ENCODE assay signal across 18 cellular contexts in genomic region chr9:127117801-127118200, GRCh38. TPM values are rescaled to one million over a fixed set of nuclear protein-coding genes. Genes with fewer than 3 reads are reported as not detected.
DNase-seq lines count a peak whose midpoint lies in the region; ATAC-seq and TF ChIP-seq lines count a peak whose summit lies in the region.
"Had no signal": no experiment of that assay in that cellular context is flagged by ENCODE, and none has a peak within 500 bp of the region (broad histone marks: within the 10 kb centered on the region; RNA-seq: fewer than 3 reads in every experiment).

No MANE protein-coding gene starts in this region.

- H3K36me3 ChIP-seq in right atrium auricular region (peaks cover 6% of the 10 kb centered on the region), gastrocnemius medialis (no peaks in the 10 kb centered on the region), vagina (no peaks in the 10 kb centered on the region)
- H3K36me3 ChIP-seq: SJCRH30 had no signal

- H3K9me3 Mint-ChIP-seq in endothelial cell (ENCODE audit: unreplicated experiment) = no peaks in the 10 kb centered on the region
- H3K9me3 Mint-ChIP-seq: CD4-positive, alpha-beta T cell had no signal

- H3K4me1 Mint-ChIP-seq in endothelial cell (ENCODE audit: unreplicated experiment) = peaks cover 8% of the 10 kb centered on the region

- no peak overlapping the region for H3K27ac Mint-ChIP-seq in endothelial cell (ENCODE audit: unreplicated experiment)
- H3K27ac Mint-ChIP-seq: CD4-positive, alpha-beta T cell had no signal

- H3K9me3 ChIP-seq in right atrium auricular region = no peaks in the 10 kb centered on the region
- H3K9me3 ChIP-seq in gastrocnemius medialis = no peaks in the 10 kb centered on the region
- no peaks in the 10 kb centered on the region for H3K9me3 ChIP-seq in vagina
- H3K9me3 ChIP-seq: SJCRH30 had no signal

- H3K4me3 Mint-ChIP-seq in endothelial cell (ENCODE audit: unreplicated experiment) = no peak overlapping the region
- H3K4me3 Mint-ChIP-seq: CD4-positive, alpha-beta T cell had no signal

- in situ Hi-C loops in gastrocnemius medialis (cut with MboI; ENCODE audit: low sequenced_read_pairs in 4 of 4) = no loop called here

- ATAC-seq in Right ventricle myocardium inferior = no peak
- no peak for ATAC-seq in gastrocnemius medialis
- ATAC-seq: SK-N-SH treated with all-trans-retinoic acid at 6 μM for 48 hours had no signal

- H3K27me3 Mint-ChIP-seq in endothelial cell (ENCODE audit: unreplicated experiment) = peaks cover 4% of the 10 kb centered on the region

- H3K27ac ChIP-seq in right atrium auricular region (peak overlapping the region; percentile 33 to 35), dorsolateral prefrontal cortex (peak overlapping the region in 56 of 59 donors; percentile 11 to 93 (median 68)), gastrocnemius medialis (peak overlapping the region; percentile 81 to 95 (median 92)), vagina (peak overlapping the region; percentile 16)
- H3K27ac ChIP-seq: SJCRH30 had no signal

- no peak for TF ChIP-seq POLR2A in gastrocnemius medialis (IDR thresholded peaks at IDR 0.05)
- no peak for TF ChIP-seq POLR2A in vagina (IDR thresholded peaks at IDR 0.05)

- H3K4me1 ChIP-seq in right atrium auricular region (peaks cover 0 to 78% of the 10 kb centered on the region in 2 donors), gastrocnemius medialis (peaks cover 71 to 88% of the 10 kb centered on the region in 2 donors), vagina (peaks cover 86% of the 10 kb centered on the region)

- no peak overlapping the region for H3K4me3 ChIP-seq in right atrium auricular region
- no peak overlapping the region for H3K4me3 ChIP-seq in dorsolateral prefrontal cortex
- no peak overlapping the region for H3K4me3 ChIP-seq in gastrocnemius medialis
- H3K4me3 ChIP-seq in vagina = no peak overlapping the region
- H3K4me3 ChIP-seq: SJCRH30 had no signal

- no peaks in the 10 kb centered on the region for H3K27me3 ChIP-seq in right atrium auricular region
- H3K27me3 ChIP-seq in dorsolateral prefrontal cortex = no peaks in the 10 kb centered on the region
- H3K27me3 ChIP-seq in gastrocnemius medialis = no peaks in the 10 kb centered on the region
- no peaks in the 10 kb centered on the region for H3K27me3 ChIP-seq in vagina
- H3K27me3 ChIP-seq: SJCRH30 had no signal

- intact Hi-C loops in Right ventricle myocardium inferior (cut with DNase I) = loop anchor here (5.0 kb wide), 1 partner anchor 130 kb away; no protein-coding TSS in a partner anchor
- intact Hi-C loops in dorsolateral prefrontal cortex (cut with DNase I) = loop anchor here (5.0 to 10.0 kb wide), 3 partner anchors 93 to 153 kb away; no protein-coding TSS in a partner anchor
- intact Hi-C loops in gastrocnemius medialis (cut with DNase I; ENCODE audit: low total_unique reads) = no loop called here
- intact Hi-C loops in vagina (cut with DNase I) = no loop called here

- TF ChIP-seq CTCF in right atrium auricular region (IDR thresholded peaks at IDR 0.05) = no peak
- no peak for TF ChIP-seq CTCF in dorsolateral prefrontal cortex (IDR thresholded peaks at IDR 0.05 in 54 of 56, conservative IDR thresholded peaks at IDR 0.05 in 2 of 56; ENCODE audit: low read depth in 1 of 56, partially characterized antibody in 56 of 56)
- no peak for TF ChIP-seq CTCF in gastrocnemius medialis (IDR thresholded peaks at IDR 0.05 in 4 of 5, conservative IDR thresholded peaks at IDR 0.05 in 1 of 5)
- no peak for TF ChIP-seq CTCF in vagina (IDR thresholded peaks at IDR 0.05)
- TF ChIP-seq CTCF in endothelial cell (IDR thresholded peaks at IDR 0.05; ENCODE audit: unreplicated experiment) = no peak

- no peak for DNase-seq in right atrium auricular region (ENCODE audit: low spot score)
- no peak for DNase-seq in Right ventricle myocardium inferior (ENCODE audit: missing footprints)
- peak in 1 of 10 donors; percentile 25 for DNase-seq in dorsolateral prefrontal cortex
- DNase-seq in gastrocnemius medialis = no peak
- DNase-seq in vagina (ENCODE audit: extremely low spot score in 2 of 2) = no peak
- DNase-seq in dedifferentiated amniotic fluid mesenchymal stem cell (ENCODE audit: extremely low spot score) = no peak
- DNase-seq in endothelial cell (ENCODE audit: low spot score) = no peak
- no peak for DNase-seq in NCI-H1436 treated with DMSO at 0.1 percent for 48 hours (lab: John Stamatoyannopoulos, UW)
- DNase-seq: CD4-positive, alpha-beta T cell; COR-L47; DMS53; Kasumi-1; NCI-H146; NCI-H1930; NCI-H2107; NCI-H748 treated with DMSO at 0.1 percent for 48 hours; SJCRH30 had no signal

- H3K36me3 Mint-ChIP-seq in endothelial cell (ENCODE audit: low read depth, unreplicated experiment) = no peaks in the 10 kb centered on the region

RNA-seq across cellular contexts. Expression of gene ANGPTL2, which starts 4.6 kb away (rescaled TPM):
- total RNA-seq in right atrium auricular region = 10 to 100 TPM; 42.8 to 55.8 TPM
- 37.1 TPM for total RNA-seq in Right ventricle myocardium inferior
- 10 to 100 TPM in 30 of 120 experiments, 1 to 10 TPM in 90; 1.8 to 27.8 (median 7.2) TPM for total RNA-seq in dorsolateral prefrontal cortex
- total RNA-seq in gastrocnemius medialis = 10 to 100 TPM in 3 of 4 donors, 1 to 10 TPM in 1; 9.1 to 48.3 (median 12.1) TPM
- 65.8 TPM for total RNA-seq in vagina
- 5.7 TPM for total RNA-seq in endothelial cell (ENCODE audit: unreplicated experiment)
- total RNA-seq: CD4-positive, alpha-beta T cell had no signal

Comparison
In these comparisons a context has a peak if more than half of its experiments do, and no peak if none do; other contexts are left out.
1. H3K27ac ChIP-seq: peak in every context shown above with its lines; median percentile 92 in gastrocnemius medialis; 68 in dorsolateral prefrontal cortex; 34 in right atrium auricular region; 16 in vagina.
2. intact Hi-C loops: an anchor here in Right ventricle myocardium inferior (5.0 kb wide) and dorsolateral prefrontal cortex (5.0 to 10.0 kb wide); none called in gastrocnemius medialis and vagina.